In genomic region chr1:34859442-34860200, GRCh38 we compare ENCODE assay signal across 1 cellular context.
A peak's percentile ranks its signal among the peaks of the same experiment; 100 is the strongest.
TF ChIP-seq lines count a peak whose summit lies in the region.

Gene SMIM12 (minus strand): TSS chr1:34859749. CDS start chr1:34855977, 3,772 bp downstream.

TF ChIP-seq in HepG2, 621 proteins besides CTCF, POLR2A, EP300 and RAD21 (continued from another document and continues in another):
- TF ChIP-seq ZBED4 (CRISPR knock-in tag; IDR thresholded peaks at IDR 0.05; ENCODE audit: borderline replicate concordance): peak; percentile 49; the same call in 1 of the 2 replicates
- 0 out of 2 replicates have a peak, but pooled peaks have one; percentile 39 for TF ChIP-seq TSC22D2 (CRISPR knock-in tag; IDR thresholded peaks at IDR 0.05; ENCODE audit: borderline replicate concordance)
- TF ChIP-seq ZNF317 (CRISPR knock-in tag; IDR thresholded peaks at IDR 0.05): 0 out of 2 replicates have a peak, but pooled peaks have one; percentile 48
- TF ChIP-seq TFDP2 (CRISPR knock-in tag; IDR thresholded peaks at IDR 0.05): peak; percentile 78; the same call in 1 of the 2 replicates
- TF ChIP-seq ZKSCAN1 (IDR thresholded peaks at IDR 0.05; ENCODE audit: low read length): no peak
- TF ChIP-seq LCORL (IDR thresholded peaks at IDR 0.05): no peak
- peak; percentile 80 for TF ChIP-seq LCORL (CRISPR knock-in tag; IDR thresholded peaks at IDR 0.05)
- TF ChIP-seq YEATS4 (CRISPR knock-in tag; IDR thresholded peaks at IDR 0.05; ENCODE audit: borderline replicate concordance): peak; percentile 95
- TF ChIP-seq PAWR (CRISPR knock-in tag; IDR thresholded peaks at IDR 0.05; ENCODE audit: borderline replicate concordance): no peak
- TF ChIP-seq HOXA7 (CRISPR knock-in tag; IDR thresholded peaks at IDR 0.05): no peak
- peak; percentile 86; the same call in 1 of the 2 replicates for TF ChIP-seq ZNF589 (CRISPR knock-in tag; conservative IDR thresholded peaks at IDR 0.05)
- TF ChIP-seq ZNF816 (CRISPR knock-in tag; IDR thresholded peaks at IDR 0.05; ENCODE audit: borderline replicate concordance): no peak
- TF ChIP-seq CAMTA2 (CRISPR knock-in tag; IDR thresholded peaks at IDR 0.05; ENCODE audit: borderline replicate concordance): no peak
- no peak; the same call in 1 of the 2 replicates for TF ChIP-seq JUNB (CRISPR knock-in tag; IDR thresholded peaks at IDR 0.05; ENCODE audit: borderline replicate concordance)
- TF ChIP-seq FOSL1 (CRISPR knock-in tag; IDR thresholded peaks at IDR 0.05; ENCODE audit: borderline replicate concordance): no peak
- TF ChIP-seq DRAP1 (CRISPR knock-in tag; IDR thresholded peaks at IDR 0.05): peak; percentile 75
- TF ChIP-seq KDM1A (CRISPR knock-in tag; IDR thresholded peaks at IDR 0.05): 0 out of 2 replicates have a peak, but pooled peaks have one; percentile 20
- TF ChIP-seq AHR (CRISPR knock-in tag; IDR thresholded peaks at IDR 0.05): peak; percentile 66; the same call in 1 of the 2 replicates
- peak; percentile 67; the same call in 1 of the 2 replicates for TF ChIP-seq GFI1 (CRISPR knock-in tag; IDR thresholded peaks at IDR 0.05; ENCODE audit: borderline replicate concordance)
- 0 out of 2 replicates have a peak, but pooled peaks have one; percentile 64 for TF ChIP-seq DNMT3B (CRISPR knock-in tag; conservative IDR thresholded peaks at IDR 0.05)
- peak; percentile 46; the same call in 1 of the 2 replicates for TF ChIP-seq ZNF674 (CRISPR knock-in tag; IDR thresholded peaks at IDR 0.05; ENCODE audit: low read depth)
- peak; percentile 48; the same call in 1 of the 2 replicates for TF ChIP-seq ZFYVE20 (CRISPR knock-in tag; IDR thresholded peaks at IDR 0.05; ENCODE audit: borderline replicate concordance, low read depth)
- peak; percentile 80 for TF ChIP-seq ZNF792 (CRISPR knock-in tag; IDR thresholded peaks at IDR 0.05)
- no peak for TF ChIP-seq ZBTB37 (CRISPR knock-in tag; IDR thresholded peaks at IDR 0.05)
- TF ChIP-seq ZNF33A (CRISPR knock-in tag; IDR thresholded peaks at IDR 0.05; ENCODE audit: borderline replicate concordance): no peak
- no peak for TF ChIP-seq SATB2 (CRISPR knock-in tag; IDR thresholded peaks at IDR 0.05)
- TF ChIP-seq TIGD3 (CRISPR knock-in tag; IDR thresholded peaks at IDR 0.05; ENCODE audit: borderline replicate concordance): no peak
- peak; percentile 74 for TF ChIP-seq GMEB2 (CRISPR knock-in tag; IDR thresholded peaks at IDR 0.05; ENCODE audit: low read depth)
- peak; percentile 71; the same call in 1 of the 2 replicates for TF ChIP-seq ZNF335 (CRISPR knock-in tag; IDR thresholded peaks at IDR 0.05)
- TF ChIP-seq ZNF503 (CRISPR knock-in tag; IDR thresholded peaks at IDR 0.05): peak; percentile 54; the same call in 1 of the 2 replicates
- peak; percentile 55; the same call in 1 of the 2 replicates for TF ChIP-seq ZNF768 (CRISPR knock-in tag; IDR thresholded peaks at IDR 0.05)
- peak; percentile 97 for TF ChIP-seq KAT8 (CRISPR knock-in tag; IDR thresholded peaks at IDR 0.05)
- TF ChIP-seq ZFP36 (IDR thresholded peaks at IDR 0.05; ENCODE audit: borderline replicate concordance, low read depth, low read length, partially characterized antibody): no peak
- TF ChIP-seq ZNF160 (CRISPR knock-in tag; IDR thresholded peaks at IDR 0.05): peak; percentile 78; the same call in 1 of the 2 replicates
- 0 out of 2 replicates have a peak, but pooled peaks have one; percentile 53 for TF ChIP-seq JUN (CRISPR knock-in tag; IDR thresholded peaks at IDR 0.05)
- no peak for TF ChIP-seq MAFG (CRISPR knock-in tag; IDR thresholded peaks at IDR 0.05)
- TF ChIP-seq ZNF207 (IDR thresholded peaks at IDR 0.05; ENCODE audit: borderline replicate concordance): no peak
- TF ChIP-seq NR0B2 (CRISPR knock-in tag; IDR thresholded peaks at IDR 0.05): peak; percentile 86
- TF ChIP-seq KLF13 (CRISPR knock-in tag; IDR thresholded peaks at IDR 0.05): peak; percentile 51; the same call in 1 of the 2 replicates
- peak; percentile 65; the same call in 1 of the 2 replicates for TF ChIP-seq ZFP90 (CRISPR knock-in tag; IDR thresholded peaks at IDR 0.05; ENCODE audit: borderline replicate concordance)
- TF ChIP-seq ZNF687 (CRISPR knock-in tag; IDR thresholded peaks at IDR 0.05): peak; percentile 87
- no peak; the same call in 1 of the 2 replicates for TF ChIP-seq ZNF550 (CRISPR knock-in tag; IDR thresholded peaks at IDR 0.05; ENCODE audit: borderline replicate concordance)
- 0 out of 2 replicates have a peak, but pooled peaks have one; percentile 20 for TF ChIP-seq ZNF772 (CRISPR knock-in tag; IDR thresholded peaks at IDR 0.05)
- TF ChIP-seq MEIS2 (CRISPR knock-in tag; IDR thresholded peaks at IDR 0.05): peak; percentile 68; the same call in 1 of the 2 replicates
- 0 out of 2 replicates have a peak, but pooled peaks have one; percentile 48 for TF ChIP-seq SMAD1 (CRISPR knock-in tag; IDR thresholded peaks at IDR 0.05; ENCODE audit: borderline replicate concordance, low read depth)
- TF ChIP-seq ATF3 (CRISPR knock-in tag; IDR thresholded peaks at IDR 0.05): peak; percentile 22; the same call in 1 of the 2 replicates
- TF ChIP-seq CHD4 (IDR thresholded peaks at IDR 0.05; ENCODE audit: borderline replicate concordance, low read length): 0 out of 2 replicates have a peak, but pooled peaks have one; percentile 27
- peak; percentile 93 for TF ChIP-seq RFXAP (CRISPR knock-in tag; IDR thresholded peaks at IDR 0.05; ENCODE audit: borderline replicate concordance)
- peak; percentile 83 for TF ChIP-seq SALL2 (CRISPR knock-in tag; IDR thresholded peaks at IDR 0.05)
- no peak for TF ChIP-seq ZNF17 (CRISPR knock-in tag; IDR thresholded peaks at IDR 0.05)
